In genomic region chr19:38362076-38362945, GRCh38 we compare ENCODE assay signal across 8 cellular contexts. TPM values are rescaled to one million over a fixed set of nuclear protein-coding genes. Genes with fewer than 3 reads are reported as not detected.
DNase-seq lines count a peak whose midpoint lies in the region; ATAC-seq and TF ChIP-seq lines count a peak whose summit lies in the region.

No MANE protein-coding gene starts in this region.

- TF ChIP-seq EP300 in transverse colon (IDR thresholded peaks at IDR 0.05; ENCODE audit: low read depth), result no peak

- peaks cover 9% of the 10 kb centered on the region for H3K27me3 Mint-ChIP-seq in glutamatergic neuron (ENCODE audit: unreplicated experiment)

- peaks cover 12% of the 10 kb centered on the region for H3K9me3 Mint-ChIP-seq in glutamatergic neuron (ENCODE audit: unreplicated experiment)

- peak; percentile 27 for TF ChIP-seq POLR2A in transverse colon (IDR thresholded peaks at IDR 0.05)

- H3K4me3 ChIP-seq in HUES6 (ENCODE audit: low read depth, low read length), result peak overlapping the region; percentile 93
- peak overlapping the region; percentile 55 for H3K4me3 ChIP-seq in RWPE2 (ENCODE audit: severe bottlenecking)
- peak overlapping the region; percentile 78 for H3K4me3 ChIP-seq in parathyroid adenoma (ENCODE audit: low read depth, low read length)
- H3K4me3 ChIP-seq in transverse colon, result peak overlapping the region; percentile 9 to 56 (median 34)

- peak; percentile 70 for ATAC-seq in RWPE2 (ENCODE audit: low read depth)

- H3K4me1 ChIP-seq in HUES6 (ENCODE audit: control insufficient read depth, insufficient read depth, low read length), result 0 out of 2 replicates have a peak, but pooled peaks cover 5% of the 10 kb centered on the region
- no peaks in the 10 kb centered on the region for H3K4me1 ChIP-seq in RWPE2 (ENCODE audit: insufficient read depth, poor library complexity, severe bottlenecking)
- no peaks in the 10 kb centered on the region for H3K4me1 ChIP-seq in parathyroid adenoma
- H3K4me1 ChIP-seq in transverse colon, result peaks cover 5 to 21% (median 18%) of the 10 kb centered on the region in 4 donors

- H3K9ac ChIP-seq in HUES6 (ENCODE audit: low read length) (peak overlapping the region; percentile 64), parathyroid adenoma (no peak overlapping the region)

- H3K4me2 ChIP-seq in parathyroid adenoma (ENCODE audit: low read length), result peak overlapping the region; percentile 100

- intact Hi-C loops in transverse colon (cut with DNase I; ENCODE audit: low total_unique reads), result no loop called here

- H3K9me3 ChIP-seq in HUES6 (ENCODE audit: control insufficient read depth, insufficient read depth, low read depth, low read length), result peaks cover 5% of the 10 kb centered on the region
- no peaks in the 10 kb centered on the region for H3K9me3 ChIP-seq in RWPE2 (ENCODE audit: severe bottlenecking)
- no peaks in the 10 kb centered on the region for H3K9me3 ChIP-seq in parathyroid adenoma (ENCODE audit: control insufficient read depth, low read length)
- no peaks in the 10 kb centered on the region for H3K9me3 ChIP-seq in transverse colon

- TF ChIP-seq CTCF in RWPE2 (IDR thresholded peaks at IDR 0.05; ENCODE audit: poor library complexity, severe bottlenecking) (no peak), glutamatergic neuron (IDR thresholded peaks at IDR 0.05; ENCODE audit: partially characterized antibody, unreplicated experiment) (no peak), parathyroid adenoma (IDR thresholded peaks at IDR 0.05) (no peak), transverse colon (IDR thresholded peaks at IDR 0.05) (no peak)

- no peaks in the 10 kb centered on the region for H3K79me2 ChIP-seq in parathyroid adenoma

- H3K4me3 Mint-ChIP-seq in glutamatergic neuron (ENCODE audit: unreplicated experiment), result peak overlapping the region; percentile 90

- H3K27ac ChIP-seq in HUES6 (ENCODE audit: low read depth, low read length) (no peak overlapping the region), RWPE2 (ENCODE audit: poor library complexity, severe bottlenecking) (peak overlapping the region; percentile 51), parathyroid adenoma (peak overlapping the region; percentile 70), transverse colon (peak overlapping the region; percentile 41 to 77 (median 55))

- peak overlapping the region; percentile 84 for H3K27ac Mint-ChIP-seq in glutamatergic neuron (ENCODE audit: unreplicated experiment)

- no peaks in the 10 kb centered on the region for H3K36me3 Mint-ChIP-seq in glutamatergic neuron (ENCODE audit: unreplicated experiment)

- in situ Hi-C loops in transverse colon (cut with MboI; ENCODE audit: low pct_ligation_motif_present in 1 of 4, low pct_unique_long_range_greater_than_20kb in 1 of 4, low sequenced_read_pairs in 3 of 4), result no loop called here

- H2AFZ ChIP-seq in parathyroid adenoma, result peak overlapping the region; percentile 97

- H3K4me1 Mint-ChIP-seq in glutamatergic neuron (ENCODE audit: low read depth, unreplicated experiment), result peaks cover 4% of the 10 kb centered on the region

- no peaks in the 10 kb centered on the region for H3K36me3 ChIP-seq in HUES6 (ENCODE audit: control insufficient read depth, insufficient read depth, low read length)
- H3K36me3 ChIP-seq in RWPE2 (ENCODE audit: low read depth), result no peaks in the 10 kb centered on the region
- no peaks in the 10 kb centered on the region for H3K36me3 ChIP-seq in parathyroid adenoma (ENCODE audit: control insufficient read depth, insufficient read depth, low read length)
- H3K36me3 ChIP-seq in transverse colon, result no peaks in the 10 kb centered on the region

- WGBS in transverse colon (ENCODE audit: low coverage in 1 of 2), 2 donors, result 3% methylated on average over 40 of the region's 68 CpGs; no CpG with 5 or more reads in 1 of the 2 donors

- peak; percentile 75 for DNase-seq in GDM1 (lab: John Stamatoyannopoulos, UW)
- DNase-seq in RWPE2 (ENCODE audit: low spot score), result peak; percentile 91
- peak; percentile 55 for DNase-seq in activated gamma-delta T cell treated with Interleukin-2 at 50 U/mL for 16 hours
- DNase-seq in glutamatergic neuron, result peak; percentile 91
- DNase-seq in transverse colon, result peak; percentile 89
- DNase-seq in superior temporal gyrus (ENCODE audit: extremely low spot score), result no peak

- peaks cover 44% of the 10 kb centered on the region for H3K27me3 ChIP-seq in HUES6 (ENCODE audit: control insufficient read depth, insufficient read depth, low read length)
- H3K27me3 ChIP-seq in RWPE2 (ENCODE audit: insufficient read depth, poor library complexity, severe bottlenecking), result peaks cover 33% of the 10 kb centered on the region
- no peaks in the 10 kb centered on the region for H3K27me3 ChIP-seq in parathyroid adenoma (ENCODE audit: control insufficient read depth, insufficient read depth, low read length)
- peaks cover 54% of the 10 kb centered on the region for H3K27me3 ChIP-seq in transverse colon

RNA-seq across cellular contexts. Expression of gene PSMD8, which starts 12.1 kb away (rescaled TPM):
- total RNA-seq in glutamatergic neuron (ENCODE audit: unreplicated experiment), result 156 TPM
- 100 to 1,000 TPM in 1 of 4 donors, 10 to 100 TPM in 3; 28.1 to 171 (median 78.5) TPM for total RNA-seq in transverse colon

RNA-seq across cellular contexts. Expression of gene GGN, which starts 25.5 kb away (rescaled TPM):
- total RNA-seq in glutamatergic neuron (ENCODE audit: unreplicated experiment) (2.0 TPM), transverse colon (not detected)

RNA-seq across cellular contexts. Expression of gene SPRED3, which starts 26.2 kb away (rescaled TPM):
- total RNA-seq in glutamatergic neuron (ENCODE audit: unreplicated experiment) (8.7 TPM), transverse colon (1 to 10 TPM in 1 of 4 donors, under 1 TPM in 2, not detected in 1; 0.14 to 3.0 (median 0.48) TPM)

RNA-seq across cellular contexts. Expression of gene CATSPERG, which starts 26.7 kb away (rescaled TPM):
- total RNA-seq in glutamatergic neuron (ENCODE audit: unreplicated experiment) (39.0 TPM), transverse colon (10 to 100 TPM in 3 of 4 donors, 1 to 10 TPM in 1; 7.0 to 59.5 (median 20.3) TPM)

RNA-seq across cellular contexts. Expression of gene FAM98C, which starts 40.6 kb away (rescaled TPM):
- total RNA-seq in glutamatergic neuron (ENCODE audit: unreplicated experiment), result 5.8 TPM
- 100 to 1,000 TPM in 1 of 4 donors, 10 to 100 TPM in 3; 34.0 to 102 (median 41.2) TPM for total RNA-seq in transverse colon

Comparison
In these comparisons a context has a peak if more than half of its experiments do, and no peak if none do; other contexts are left out.
1. H3K4me3 ChIP-seq: peak in every context shown above with its lines; median percentile 93 in HUES6; 78 in parathyroid adenoma; 55 in RWPE2; 34 in transverse colon.